Comparison of ENCODE assay signal across 8 cellular contexts in the genomic region with DNA sequence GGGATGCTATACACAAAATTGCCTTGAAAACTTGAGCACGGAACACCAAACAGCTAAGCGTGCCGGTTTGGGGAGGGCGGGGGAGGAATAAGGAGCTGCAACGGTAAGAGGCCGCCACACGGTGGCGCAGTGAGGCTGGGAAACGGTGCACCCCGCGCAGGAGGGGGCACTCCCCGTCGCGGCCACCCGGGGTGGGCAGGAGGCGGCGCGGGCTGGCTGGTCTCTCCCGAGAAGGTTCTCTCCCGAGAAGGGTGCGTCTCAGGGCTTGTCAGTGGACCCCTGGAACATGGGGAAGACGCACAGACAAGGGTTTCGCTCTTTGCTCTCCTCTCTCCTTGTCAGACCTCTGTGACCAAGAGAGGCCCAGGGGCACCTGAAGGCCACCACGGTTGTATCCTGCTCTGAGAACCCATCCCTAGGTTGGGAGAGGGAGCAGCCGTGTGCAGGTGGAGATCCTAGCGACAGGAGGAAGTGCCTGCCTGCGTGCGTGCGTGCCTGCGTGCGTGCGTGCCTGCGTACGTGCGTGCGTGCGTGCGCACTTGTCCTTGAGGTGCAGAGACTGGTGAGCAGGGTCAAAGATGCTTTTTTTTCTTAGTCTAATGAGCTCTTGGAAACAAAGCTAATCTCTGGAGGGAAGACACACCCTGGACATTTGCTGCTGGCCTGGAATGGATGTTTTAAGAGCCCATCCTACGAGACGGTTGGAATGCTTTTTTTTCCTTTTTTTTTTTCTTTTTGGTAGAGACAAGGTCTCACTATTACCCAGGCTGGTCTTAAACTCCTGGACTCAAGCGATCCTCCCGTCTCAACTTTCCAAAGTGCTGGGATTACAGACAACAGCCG. TPM values are rescaled to one million over a fixed set of nuclear protein-coding genes. Genes with fewer than 3 reads are reported as not detected.
A peak's percentile ranks its signal among the peaks of the same experiment; 100 is the strongest.
DNase-seq lines count a peak whose midpoint lies in the region; ATAC-seq and TF ChIP-seq lines count a peak whose summit lies in the region.

No MANE protein-coding gene starts in this region.

- CTCF ChIA-PET in IMR-90 (lab: Yijun Ruan, JAX) = interaction anchor here (0.6 to 1.9 kb wide), 22 partner anchors 8 to 199 kb away, joined by 3 to 11 read pairs (median 6); no protein-coding TSS in a partner anchor

- WGBS in IMR-90 (ENCODE audit: extremely low coverage in 2 of 2, insufficient read length in 1 of 2), 2 experiments = 0% methylated on average over 14 of the region's 43 CpGs; no CpG with 5 or more reads in 1 of the 2 experiments
- WGBS in testis, 2 donors = 7 to 9% methylated on average over 40 to 43 of the region's 43 CpGs

- H3K27me3 ChIP-seq in IMR-90 (ENCODE audit: control insufficient read depth, insufficient read depth, low read length) (no peaks in the 10 kb centered on the region), Peyer's patch (no peaks in the 10 kb centered on the region), testis (no peaks in the 10 kb centered on the region)

- peak; percentile 97 for TF ChIP-seq RAD21 in IMR-90 (IDR thresholded peaks at IDR 0.05; ENCODE audit: low read length)

- peak overlapping the region; percentile 94 for H2AFZ ChIP-seq in IMR-90 (replicated peaks; ENCODE audit: low read length, poor library complexity)

- H3K4me3 ChIP-seq in IMR-90 (ENCODE audit: insufficient read depth, low read depth, low read length) (peak overlapping the region; percentile 35), Peyer's patch (peak overlapping the region in 3 of 4 donors; percentile 16 to 59 (median 58)), fibroblast of villous mesenchyme (ENCODE audit: low read depth, low read length) (peak overlapping the region; percentile 66), testis (peak overlapping the region; percentile 50 to 75)

- 0 out of 2 replicates have a peak overlapping the region, but pooled peaks have one; percentile 50 for H3K4ac ChIP-seq in IMR-90 (ENCODE audit: low read depth, low read length)

- POLR2A ChIA-PET in IMR-90 (lab: Charles Lee; ENCODE audit: unreplicated experiment) = no interaction called here

- H3K9me3 ChIP-seq in IMR-90 (ENCODE audit: control insufficient read depth, insufficient read depth, low read length) (no peaks in the 10 kb centered on the region), Peyer's patch (no peaks in the 10 kb centered on the region), testis (no peaks in the 10 kb centered on the region)

- dilution Hi-C loops in IMR-90 (cut with HindIII; ENCODE audit: low sequenced_read_pairs, unreplicated experiment) = no loop called here

- no TSS peak for BruUV-seq in IMR-90 (replicated peaks; lab: Mats Ljungman, UMichigan)

- peaks cover 11% of the 10 kb centered on the region for H3K4me1 Mint-ChIP-seq in activated T-helper 2 cell treated with anti-CD3 and anti-CD28 coated beads, Interferon-gamma antibody, Interleukin-2, Interleukin-4, amounts not matched to agents 10 μg/mL and 5 μg/mL and 100 μg/mL, durations not matched to agents 14 hours and 24 hours and 36 hours (ENCODE audit: low read depth)

- TF ChIP-seq POLR2A in IMR-90 (IDR thresholded peaks at IDR 0.05; ENCODE audit: low read depth, low read length) = peak; percentile 56; the same call in 1 of the 2 replicates
- peak in 1 of 2 donors; percentile 40 for TF ChIP-seq POLR2A in Peyer's patch (IDR thresholded peaks at IDR 0.05)
- TF ChIP-seq POLR2A in testis (IDR thresholded peaks at IDR 0.05) = no peak

- no peak overlapping the region for H3K23ac ChIP-seq in IMR-90 (ENCODE audit: low read depth, low read length)

- H3K4me3 Mint-ChIP-seq in activated T-helper 2 cell treated with anti-CD3 and anti-CD28 coated beads, Interferon-gamma antibody, Interleukin-2, Interleukin-4, amounts not matched to agents 10 μg/mL and 5 μg/mL and 100 μg/mL, durations not matched to agents 14 hours and 24 hours and 36 hours (ENCODE audit: low read depth) = no peak overlapping the region

- intact Hi-C loops in IMR-90 (cut with micrococcal nuclease) = loop anchor here (1.0 kb wide), 1 partner anchor 89 kb away; no protein-coding TSS in a partner anchor
- intact Hi-C loops in activated T-helper 2 cell treated with anti-CD3 and anti-CD28 coated beads, Interferon-gamma antibody, Interleukin-2, Interleukin-4, amounts not matched to agents 10 μg/mL and 5 μg/mL and 100 μg/mL, durations not matched to agents 14 hours and 24 hours and 36 hours (cut with micrococcal nuclease) = loop anchor here (1.0 to 2.0 kb wide), 3 partner anchors 48 to 124 kb away; no protein-coding TSS in a partner anchor
- intact Hi-C loops in testis (cut with DNase I; ENCODE audit: low total_unique reads) = loop anchor here (10.0 kb wide), 1 partner anchor 84 kb away; no protein-coding TSS in a partner anchor

- H3K9me3 Mint-ChIP-seq in activated T-helper 2 cell treated with anti-CD3 and anti-CD28 coated beads, Interferon-gamma antibody, Interleukin-2, Interleukin-4, amounts not matched to agents 10 μg/mL and 5 μg/mL and 100 μg/mL, durations not matched to agents 14 hours and 24 hours and 36 hours = no peaks in the 10 kb centered on the region

- H2AK5ac ChIP-seq in IMR-90 (ENCODE audit: low read depth, low read length) = no peak overlapping the region

- peaks cover 18% of the 10 kb centered on the region for H3K27me3 Mint-ChIP-seq in activated T-helper 2 cell treated with anti-CD3 and anti-CD28 coated beads, Interferon-gamma antibody, Interleukin-2, Interleukin-4, amounts not matched to agents 10 μg/mL and 5 μg/mL and 100 μg/mL, durations not matched to agents 14 hours and 24 hours and 36 hours (ENCODE audit: low read depth)

- no peak overlapping the region for H3K9ac ChIP-seq in IMR-90 (ENCODE audit: low read depth, low read length)

- in situ Hi-C loops in IMR-90 (cut with MboI; ENCODE audit: low sequenced_read_pairs) = no loop called here

- H3K14ac ChIP-seq in IMR-90 (replicated peaks; ENCODE audit: low read depth, low read length) = no peak overlapping the region

- no peak overlapping the region for H4K91ac ChIP-seq in IMR-90 (ENCODE audit: insufficient read depth, low read depth, low read length)

- H3K4me1 ChIP-seq in IMR-90 (ENCODE audit: control insufficient read depth, insufficient read depth, low read length) (peaks cover 7% of the 10 kb centered on the region; the same call in 1 of the 2 replicates), Peyer's patch (peaks cover 0 to 12% (median 2%) of the 10 kb centered on the region in 4 donors), testis (peaks cover 19% of the 10 kb centered on the region)

- peak; percentile 93 for ATAC-seq in GM21526 (IDR thresholded peaks at IDR 0.05; ENCODE audit: low FRiP score, unreplicated experiment)
- peak; percentile 84 for ATAC-seq in IMR-90 (ENCODE audit: low read depth)

- TF ChIP-seq CTCF in IMR-90 (conservative IDR thresholded peaks at IDR 0.05; ENCODE audit: low read depth, low read length) (peak; percentile 95), Peyer's patch (IDR thresholded peaks at IDR 0.05) (peak; percentile 77 to 92 (median 86)), fibroblast of villous mesenchyme (IDR thresholded peaks at IDR 0.05; ENCODE audit: insufficient read depth, low read depth, low read length) (peak; percentile 88), testis (IDR thresholded peaks at IDR 0.05) (peak; percentile 90 to 97 (median 96))

- no peaks in the 10 kb centered on the region; the same call in 1 of the 2 replicates for H4K20me1 ChIP-seq in IMR-90 (ENCODE audit: insufficient read depth, low read length)

- H4K5ac ChIP-seq in IMR-90 (ENCODE audit: low read depth, low read length) = no peak overlapping the region

- no peaks in the 10 kb centered on the region for H3K79me1 ChIP-seq in IMR-90 (ENCODE audit: low read depth in 1 of 2, low read length in 2 of 2)

- no peaks in the 10 kb centered on the region for H3K36me3 Mint-ChIP-seq in activated T-helper 2 cell treated with anti-CD3 and anti-CD28 coated beads, Interferon-gamma antibody, Interleukin-2, Interleukin-4, amounts not matched to agents 10 μg/mL and 5 μg/mL and 100 μg/mL, durations not matched to agents 14 hours and 24 hours and 36 hours (ENCODE audit: low read depth)

- no peak overlapping the region for H3K27ac Mint-ChIP-seq in activated T-helper 2 cell treated with anti-CD3 and anti-CD28 coated beads, Interferon-gamma antibody, Interleukin-2, Interleukin-4, amounts not matched to agents 10 μg/mL and 5 μg/mL and 100 μg/mL, durations not matched to agents 14 hours and 24 hours and 36 hours

- H2BK120ac ChIP-seq in IMR-90 (ENCODE audit: low read depth, low read length) = no peak overlapping the region

- H2BK20ac ChIP-seq in IMR-90 (ENCODE audit: low read depth, low read length) = no peak overlapping the region

- no peak overlapping the region for H3K18ac ChIP-seq in IMR-90 (ENCODE audit: low read depth, low read length)

- peaks cover 11% of the 10 kb centered on the region for H3K9me1 ChIP-seq in IMR-90 (ENCODE audit: insufficient read depth, low read length)

- DNase-seq in DMS 273 treated with DMSO at 0.1 percent for 48 hours (lab: John Stamatoyannopoulos, UW) (peak; percentile 48), IMR-90 (peak; percentile 49), Peyer's patch (peak; percentile 52 to 86 (median 82)), fibroblast of villous mesenchyme (ENCODE audit: low read depth) (peak; percentile 68), occipital lobe (lab: John Stamatoyannopoulos, UW) (peak; percentile 74), testis (peak; percentile 91)
- DNase-seq in activated T-helper 2 cell treated with anti-CD3 and anti-CD28 coated beads, Interferon-gamma antibody, Interleukin-2, Interleukin-4, amounts not matched to agents 10 μg/mL and 5 μg/mL and 100 μg/mL, durations not matched to agents 14 hours and 24 hours and 36 hours (ENCODE audit: low spot score) = peak; percentile 66

- peak overlapping the region in 1 of 2 experiments; percentile 18; a peak in 1 of 4 replicates for H4K8ac ChIP-seq in IMR-90 (ENCODE audit: low read depth in 2 of 2, low read length in 2 of 2)

- H3K27ac ChIP-seq in IMR-90 (ENCODE audit: insufficient read depth, low read length) = no peak overlapping the region
- peak overlapping the region in 3 of 4 donors; percentile 56 to 94 (median 86) for H3K27ac ChIP-seq in Peyer's patch
- H3K27ac ChIP-seq in testis = peak overlapping the region; percentile 93 to 96

- peak overlapping the region; percentile 82 for H3K4me2 ChIP-seq in IMR-90 (ENCODE audit: low read depth, low read length)

- H2AK9ac ChIP-seq in IMR-90 (replicated peaks; ENCODE audit: low read depth, low read length, poor library complexity) = peak overlapping the region; percentile 91

- H3K56ac ChIP-seq in IMR-90 (ENCODE audit: extremely low read depth, insufficient read depth, low read length) = no peak overlapping the region

- no peak overlapping the region for H2BK15ac ChIP-seq in IMR-90 (ENCODE audit: low read depth, low read length)

- H3K36me3 ChIP-seq in IMR-90 (ENCODE audit: control insufficient read depth, insufficient read depth, low read length) (no peaks in the 10 kb centered on the region), Peyer's patch (no peaks in the 10 kb centered on the region), testis (ENCODE audit: low read depth, missing control alignments) (no peaks in the 10 kb centered on the region)

- H2BK5ac ChIP-seq in IMR-90 (ENCODE audit: low read depth, low read length, poor library complexity, severe bottlenecking) = no peak overlapping the region

RNA-seq across cellular contexts. Expression of gene JAM3, which starts 18.1 kb away (rescaled TPM):
- total RNA-seq in IMR-90 (2012; rRNA removed) (71.5 and 102 TPM in 2 replicates), Peyer's patch (10 to 100 TPM in 1 of 4 donors, 1 to 10 TPM in 3; 4.6 to 14.0 (median 8.5) TPM), fibroblast of villous mesenchyme (39.6 and 48.8 TPM in 2 replicates), occipital lobe (41.8 TPM), testis (100 to 1,000 TPM; 172 to 188 TPM)
- polyA plus RNA-seq in IMR-90 (2012; rRNA removed) (32.0 and 38.0 TPM in 2 replicates), testis (ENCODE audit: insufficient read depth, low read depth, low replicate concordance) (81.0 TPM)
- polyA plus RNA-seq in IMR-90 (2012; cell fraction: cytosol; rRNA removed) = 17.9 and 24.0 TPM in 2 replicates
- polyA plus RNA-seq in IMR-90 (2012; cell fraction: nucleus; rRNA removed; ENCODE audit: low replicate concordance) = 20.6 and 54.0 TPM in 2 replicates
- total RNA-seq in activated T-helper 2 cell treated with anti-CD3 and anti-CD28 coated beads, Interferon-gamma antibody, Interleukin-2, Interleukin-4, amounts not matched to agents 10 μg/mL and 5 μg/mL and 100 μg/mL, durations not matched to agents 14 hours and 24 hours and 36 hours = 2.4 and 3.4 TPM in 2 replicates
